2 cellular contexts compared by ENCODE assay signal in genomic region chrX:154074199-154074598, GRCh38.
TF ChIP-seq lines count a peak whose summit lies in the region.

No MANE protein-coding gene starts in this region.

TF ChIP-seq in HepG2, 621 proteins besides CTCF, POLR2A, EP300 and RAD21:
- TF ChIP-seq ARNT2 (CRISPR knock-in tag; IDR thresholded peaks at IDR 0.05; ENCODE audit: low read depth) (no peak), ZNF850 (CRISPR knock-in tag; conservative IDR thresholded peaks at IDR 0.05) (no peak), DNMT1 (CRISPR knock-in tag; IDR thresholded peaks at IDR 0.05) (no peak), ZNF703 (CRISPR knock-in tag; IDR thresholded peaks at IDR 0.05; ENCODE audit: borderline replicate concordance) (no peak), ZNF800 (CRISPR knock-in tag; IDR thresholded peaks at IDR 0.05) (no peak), SRF (IDR thresholded peaks at IDR 0.05; ENCODE audit: low read depth, low read length) (no peak), RFXANK (CRISPR knock-in tag; IDR thresholded peaks at IDR 0.05) (no peak), MEIS2 (CRISPR knock-in tag; IDR thresholded peaks at IDR 0.05) (no peak), ETV6 (CRISPR knock-in tag; conservative IDR thresholded peaks at IDR 0.05) (no peak), FOXP4 (CRISPR knock-in tag; IDR thresholded peaks at IDR 0.05) (no peak), FUBP1 (CRISPR knock-in tag; IDR thresholded peaks at IDR 0.05; ENCODE audit: borderline replicate concordance) (no peak), ZSCAN30 (CRISPR knock-in tag; IDR thresholded peaks at IDR 0.05) (no peak), ZNF607 (CRISPR knock-in tag; IDR thresholded peaks at IDR 0.05; ENCODE audit: borderline replicate concordance) (no peak), ZNF24 (IDR thresholded peaks at IDR 0.05) (no peak)

TF ChIP-seq in WTC11, 78 proteins besides CTCF, POLR2A, EP300 and RAD21 (continued from another document):
- TF ChIP-seq JUN (CRISPR knock-in tag; IDR thresholded peaks at IDR 0.05) (no peak), IRF2 (CRISPR knock-in tag; IDR thresholded peaks at IDR 0.05; ENCODE audit: borderline replicate concordance, low read depth) (no peak), E2F4 (CRISPR knock-in tag; IDR thresholded peaks at IDR 0.05; ENCODE audit: borderline replicate concordance, low read depth) (no peak), ZBTB21 (CRISPR knock-in tag; IDR thresholded peaks at IDR 0.05; ENCODE audit: borderline replicate concordance) (no peak), MAX (CRISPR knock-in tag; IDR thresholded peaks at IDR 0.05) (no peak), KAT7 (CRISPR knock-in tag; IDR thresholded peaks at IDR 0.05; ENCODE audit: borderline replicate concordance) (no peak), ZNF317 (CRISPR knock-in tag; IDR thresholded peaks at IDR 0.05; ENCODE audit: borderline replicate concordance, low read depth) (no peak), NR2C2 (CRISPR knock-in tag; IDR thresholded peaks at IDR 0.05) (no peak), ZBTB43 (CRISPR knock-in tag; IDR thresholded peaks at IDR 0.05) (no peak), ZNF396 (CRISPR knock-in tag; IDR thresholded peaks at IDR 0.05; ENCODE audit: borderline replicate concordance) (no peak), ZNF512 (CRISPR knock-in tag; IDR thresholded peaks at IDR 0.05; ENCODE audit: borderline replicate concordance) (no peak), USF1 (CRISPR knock-in tag; IDR thresholded peaks at IDR 0.05) (no peak), TP53 (CRISPR knock-in tag; IDR thresholded peaks at IDR 0.05) (no peak)
